ENCODE assay signal across 9 cellular contexts in genomic region chr9:136902259-136902821, GRCh38. TPM values are rescaled to one million over a fixed set of nuclear protein-coding genes. Genes with fewer than 3 reads are reported as not detected.
DNase-seq lines count a peak whose midpoint lies in the region; ATAC-seq, FAIRE-seq and TF ChIP-seq lines count a peak whose summit lies in the region.
"Had no signal": no experiment of that assay in that cellular context is flagged by ENCODE, and none has a peak within 500 bp of the region (broad histone marks: within the 10 kb centered on the region; RNA-seq: fewer than 3 reads in every experiment).

No MANE protein-coding gene starts in this region.

- H3K27ac ChIP-seq in A549 = peak overlapping the region; percentile 96

- peaks cover 88% of the 10 kb centered on the region for H3K36me3 Mint-ChIP-seq in activated T-cell treated with anti-CD3 and anti-CD28 coated beads, Interleukin-2, amount 50 U/mL, for 24 hours (ENCODE audit: low read depth)

- POLR2A ChIA-PET in A549 (lab: Yijun Ruan, JAX) = interaction anchor here (0.7 to 4.2 kb wide), 11 partner anchors 10 to 133 kb away, joined by 3 to 108 read pairs (median 4); partner anchors contain the start of genes CLIC3, EDF1, FBXW5 and PAXX

- peak overlapping the region; percentile 53 for H3K9ac ChIP-seq in skeletal muscle satellite cell (ENCODE audit: low read depth, low read length)

- no peak for TF ChIP-seq CTCF in A549 (IDR thresholded peaks at IDR 0.05)

- peak; percentile 9; the same call in 1 of the 2 replicates for TF ChIP-seq POLR2A in A549 (IDR thresholded peaks at IDR 0.05; ENCODE audit: low read length)

- H3K4me3 ChIP-seq in A549 (peak overlapping the region; percentile 21), skeletal muscle satellite cell (ENCODE audit: low read length) (peak overlapping the region; percentile 34)

- peak overlapping the region; percentile 64 for H3K4me3 Mint-ChIP-seq in activated T-cell treated with anti-CD3 and anti-CD28 coated beads, Interleukin-2, amount 50 U/mL, for 24 hours
- H3K4me3 Mint-ChIP-seq: nephron had no signal

- WGBS in A549 (ENCODE audit: missing lambda C conversion rate) = 4% methylated on average over 10 of the region's 15 CpGs

- DNase-seq in A549 (ENCODE audit: low read depth in 1 of 2, low spot score in 1 of 2) = peak; percentile 94 to 97
- DNase-seq in HPDE6-E6E7 (ENCODE audit: extremely low spot score) = peak; percentile 71
- DNase-seq in activated T-cell treated with anti-CD3 and anti-CD28 coated beads, Interleukin-2, amount 50 U/mL, for 24 hours = peak; percentile 88
- peak; percentile 10 for DNase-seq in fibroblast of the conjunctiva (ENCODE audit: low read depth)
- no peak for DNase-seq in NCI-H2107 (lab: John Stamatoyannopoulos, UW)

- 0 out of 5 replicates have a peak, but pooled peaks of 1 of the 2 experiments have one; percentile 9 for TF ChIP-seq RAD21 in A549 (conservative IDR thresholded peaks at IDR 0.05 in 1 of 2, IDR thresholded peaks at IDR 0.05 in 1 of 2)

- peak; percentile 65 to 79 for ATAC-seq in A549
- peak; percentile 29 for ATAC-seq in GM19324 (IDR thresholded peaks at IDR 0.05; ENCODE audit: low FRiP score, unreplicated experiment)
- ATAC-seq in HG03097 (IDR thresholded peaks at IDR 0.05; ENCODE audit: low FRiP score, unreplicated experiment) = no peak

- H3K9me3 ChIP-seq in A549 (no peaks in the 10 kb centered on the region), skeletal muscle satellite cell (replicated peaks; ENCODE audit: low read length) (no peaks in the 10 kb centered on the region)

- H3K27ac Mint-ChIP-seq in activated T-cell treated with anti-CD3 and anti-CD28 coated beads, Interleukin-2, amount 50 U/mL, for 24 hours = peak overlapping the region; percentile 96

- TF ChIP-seq EP300 in A549 (IDR thresholded peaks at IDR 0.05) = peak; percentile 47 to 80; a peak in 3 of 5 replicates

- H3K27me3 Mint-ChIP-seq in activated T-cell treated with anti-CD3 and anti-CD28 coated beads, Interleukin-2, amount 50 U/mL, for 24 hours = no peaks in the 10 kb centered on the region

- CTCF ChIA-PET in A549 (lab: Yijun Ruan, JAX) = interaction anchor here (0.6 to 10.7 kb wide), 11 partner anchors 11 to 133 kb away, joined by 3 to 139 read pairs (median 4); partner anchors contain the start of genes C8G and TRAF2

- H3K4me1 ChIP-seq in A549 (peaks cover 73% of the 10 kb centered on the region), skeletal muscle satellite cell (ENCODE audit: control insufficient read depth, insufficient read depth, low read length) (peaks cover 26% of the 10 kb centered on the region)

- H3K27me3 ChIP-seq in skeletal muscle satellite cell (ENCODE audit: control insufficient read depth, insufficient read depth, low read length) = no peaks in the 10 kb centered on the region

- no peak for FAIRE-seq in A549 (lab: Jason Lieb, UNC)

- H3K4me1 Mint-ChIP-seq in activated T-cell treated with anti-CD3 and anti-CD28 coated beads, Interleukin-2, amount 50 U/mL, for 24 hours (ENCODE audit: low read depth) = peaks cover 49% of the 10 kb centered on the region
- H3K4me1 Mint-ChIP-seq: nephron had no signal

- H3K4me2 ChIP-seq in A549 (peak overlapping the region; percentile 81), skeletal muscle satellite cell (ENCODE audit: low read length) (peak overlapping the region; percentile 76)

- H3K36me3 ChIP-seq in skeletal muscle satellite cell (ENCODE audit: insufficient read depth, low read length) = peaks cover 31% of the 10 kb centered on the region

- H3K9me3 Mint-ChIP-seq in activated T-cell treated with anti-CD3 and anti-CD28 coated beads, Interleukin-2, amount 50 U/mL, for 24 hours = no peaks in the 10 kb centered on the region
- H3K9me3 Mint-ChIP-seq: nephron had no signal

TF ChIP-seq in A549, 52 proteins besides CTCF, POLR2A, EP300 and RAD21 (continues in another document):
- TF ChIP-seq JUNB (IDR thresholded peaks at IDR 0.05) (no peak), RNF2 (IDR thresholded peaks at IDR 0.05; ENCODE audit: borderline replicate concordance, low read depth) (no peak), GATA3 (IDR thresholded peaks at IDR 0.05; ENCODE audit: borderline replicate concordance) (peak; percentile 87), MAFK (IDR thresholded peaks at IDR 0.05; ENCODE audit: partially characterized antibody) (no peak), CHD2 (IDR thresholded peaks at IDR 0.05; ENCODE audit: low read length, partially characterized antibody) (no peak), CEBPB (IDR thresholded peaks at IDR 0.05) (peak in 1 of 2 experiments; percentile 38; a peak in 1 of 4 replicates), HEYL (CRISPR knock-in tag; IDR thresholded peaks at IDR 0.05) (peak; percentile 68; the same call in 1 of the 2 replicates), HOXB13 (CRISPR knock-in tag; IDR thresholded peaks at IDR 0.05; ENCODE audit: low read depth) (peak; percentile 80; the same call in 1 of the 2 replicates), RCOR1 (IDR thresholded peaks at IDR 0.05; ENCODE audit: low read depth, low read length) (no peak)
- TF ChIP-seq, protein P1, sequence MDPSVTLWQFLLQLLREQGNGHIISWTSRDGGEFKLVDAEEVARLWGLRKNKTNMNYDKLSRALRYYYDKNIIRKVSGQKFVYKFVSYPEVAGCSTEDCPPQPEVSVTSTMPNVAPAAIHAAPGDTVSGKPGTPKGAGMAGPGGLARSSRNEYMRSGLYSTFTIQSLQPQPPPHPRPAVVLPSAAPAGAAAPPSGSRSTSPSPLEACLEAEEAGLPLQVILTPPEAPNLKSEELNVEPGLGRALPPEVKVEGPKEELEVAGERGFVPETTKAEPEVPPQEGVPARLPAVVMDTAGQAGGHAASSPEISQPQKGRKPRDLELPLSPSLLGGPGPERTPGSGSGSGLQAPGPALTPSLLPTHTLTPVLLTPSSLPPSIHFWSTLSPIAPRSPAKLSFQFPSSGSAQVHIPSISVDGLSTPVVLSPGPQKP (IDR thresholded peaks at IDR 0.05; ENCODE audit: low read depth, low read length) = no peak
- TF ChIP-seq, protein P2, sequence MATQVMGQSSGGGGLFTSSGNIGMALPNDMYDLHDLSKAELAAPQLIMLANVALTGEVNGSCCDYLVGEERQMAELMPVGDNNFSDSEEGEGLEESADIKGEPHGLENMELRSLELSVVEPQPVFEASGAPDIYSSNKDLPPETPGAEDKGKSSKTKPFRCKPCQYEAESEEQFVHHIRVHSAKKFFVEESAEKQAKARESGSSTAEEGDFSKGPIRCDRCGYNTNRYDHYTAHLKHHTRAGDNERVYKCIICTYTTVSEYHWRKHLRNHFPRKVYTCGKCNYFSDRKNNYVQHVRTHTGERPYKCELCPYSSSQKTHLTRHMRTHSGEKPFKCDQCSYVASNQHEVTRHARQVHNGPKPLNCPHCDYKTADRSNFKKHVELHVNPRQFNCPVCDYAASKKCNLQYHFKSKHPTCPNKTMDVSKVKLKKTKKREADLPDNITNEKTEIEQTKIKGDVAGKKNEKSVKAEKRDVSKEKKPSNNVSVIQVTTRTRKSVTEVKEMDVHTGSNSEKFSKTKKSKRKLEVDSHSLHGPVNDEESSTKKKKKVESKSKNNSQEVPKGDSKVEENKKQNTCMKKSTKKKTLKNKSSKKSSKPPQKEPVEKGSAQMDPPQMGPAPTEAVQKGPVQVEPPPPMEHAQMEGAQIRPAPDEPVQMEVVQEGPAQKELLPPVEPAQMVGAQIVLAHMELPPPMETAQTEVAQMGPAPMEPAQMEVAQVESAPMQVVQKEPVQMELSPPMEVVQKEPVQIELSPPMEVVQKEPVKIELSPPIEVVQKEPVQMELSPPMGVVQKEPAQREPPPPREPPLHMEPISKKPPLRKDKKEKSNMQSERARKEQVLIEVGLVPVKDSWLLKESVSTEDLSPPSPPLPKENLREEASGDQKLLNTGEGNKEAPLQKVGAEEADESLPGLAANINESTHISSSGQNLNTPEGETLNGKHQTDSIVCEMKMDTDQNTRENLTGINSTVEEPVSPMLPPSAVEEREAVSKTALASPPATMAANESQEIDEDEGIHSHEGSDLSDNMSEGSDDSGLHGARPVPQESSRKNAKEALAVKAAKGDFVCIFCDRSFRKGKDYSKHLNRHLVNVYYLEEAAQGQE (IDR thresholded peaks at IDR 0.05) = no peak

RNA-seq across cellular contexts. Expression of gene TRAF2, which starts 16.0 kb away (rescaled TPM):
- polyA plus RNA-seq in A549 (2011; rRNA removed) = 23.8 and 24.5 TPM in 2 replicates
- polyA plus RNA-seq in A549 (2012; cell fraction: cytosol; rRNA removed) = 76.3 and 84.0 TPM in 2 replicates
- 180 and 185 TPM in 2 replicates for polyA plus RNA-seq in A549 (2012; cell fraction: nucleus; rRNA removed)
- polyA plus RNA-seq in A549 (2017; fragmentation: RNase III; extraction: RNeasy Plus Mini Kit Qiagen cat#74134 plus additional on column Dnase treatment) = 36.4 to 49.4 TPM (median 39.5 TPM) in 3 replicates
- 32.0 and 36.0 TPM in 2 replicates for polyA minus RNA-seq in A549 (2011; rRNA and poly(A)+ RNA removed)
- total RNA-seq in skeletal muscle satellite cell (2012; rRNA removed) = 10.6 and 11.6 TPM in 2 replicates

RNA-seq across cellular contexts. Expression of gene EDF1, which starts 36.2 kb away (rescaled TPM):
- 284 and 464 TPM in 2 replicates for polyA plus RNA-seq in A549 (2011; rRNA removed)
- polyA plus RNA-seq in A549 (2012; cell fraction: cytosol; rRNA removed) = 581 and 858 TPM in 2 replicates
- polyA plus RNA-seq in A549 (2012; cell fraction: nucleus; rRNA removed) = 426 and 433 TPM in 2 replicates
- 472 to 560 TPM (median 477 TPM) in 3 replicates for polyA plus RNA-seq in A549 (2017; fragmentation: RNase III; extraction: RNeasy Plus Mini Kit Qiagen cat#74134 plus additional on column Dnase treatment)
- 105 and 129 TPM in 2 replicates for polyA minus RNA-seq in A549 (2011; rRNA and poly(A)+ RNA removed)
- 209 and 288 TPM in 2 replicates for total RNA-seq in skeletal muscle satellite cell (2012; rRNA removed)

RNA-seq across cellular contexts. Expression of gene FBXW5, which starts 42.2 kb away (rescaled TPM):
- polyA plus RNA-seq in A549 (2011; rRNA removed) (37.3 and 37.5 TPM in 2 replicates), A549 (2017; fragmentation: RNase III; extraction: RNeasy Plus Mini Kit Qiagen cat#74134 plus additional on column Dnase treatment) (59.3 to 61.4 TPM (median 59.5 TPM) in 3 replicates)
- 101 and 139 TPM in 2 replicates for polyA plus RNA-seq in A549 (2012; cell fraction: cytosol; rRNA removed)
- polyA plus RNA-seq in A549 (2012; cell fraction: nucleus; rRNA removed) = 343 and 496 TPM in 2 replicates
- 54.3 and 84.8 TPM in 2 replicates for polyA minus RNA-seq in A549 (2011; rRNA and poly(A)+ RNA removed)
- total RNA-seq in skeletal muscle satellite cell (2012; rRNA removed) = 123 and 127 TPM in 2 replicates

RNA-seq across cellular contexts. Expression of gene C8G, which starts 42.7 kb away (rescaled TPM):
- polyA plus RNA-seq in A549 (2011; rRNA removed) = 0.41 and 0.45 TPM in 2 replicates
- 1.2 TPM in 2 replicates for polyA plus RNA-seq in A549 (2012; cell fraction: cytosol; rRNA removed)
- polyA plus RNA-seq in A549 (2012; cell fraction: nucleus; rRNA removed) = 3.6 and 7.5 TPM in 2 replicates
- 1.1 to 1.3 TPM (median 1.1 TPM) in 3 replicates for polyA plus RNA-seq in A549 (2017; fragmentation: RNase III; extraction: RNeasy Plus Mini Kit Qiagen cat#74134 plus additional on column Dnase treatment)
- polyA minus RNA-seq in A549 (2011; rRNA and poly(A)+ RNA removed) = not detected in 2 replicates
- not detected in 2 replicates for total RNA-seq in skeletal muscle satellite cell (2012; rRNA removed)

RNA-seq across cellular contexts. Expression of gene LCN12, which starts 49.7 kb away (rescaled TPM):
- polyA plus RNA-seq in A549 (2011; rRNA removed) (0.74 and 1.8 TPM in 2 replicates), A549 (2017; fragmentation: RNase III; extraction: RNeasy Plus Mini Kit Qiagen cat#74134 plus additional on column Dnase treatment) (2.8 to 3.6 TPM (median 3.0 TPM) in 3 replicates)
- 1.2 and 1.4 TPM in 2 replicates for polyA plus RNA-seq in A549 (2012; cell fraction: cytosol; rRNA removed)
- 24.8 and 36.0 TPM in 2 replicates for polyA plus RNA-seq in A549 (2012; cell fraction: nucleus; rRNA removed)
- 0.70 and 0.88 TPM in 2 replicates for polyA minus RNA-seq in A549 (2011; rRNA and poly(A)+ RNA removed)
- total RNA-seq in skeletal muscle satellite cell (2012; rRNA removed) = not detected in 2 replicates
